In the genomic region with DNA sequence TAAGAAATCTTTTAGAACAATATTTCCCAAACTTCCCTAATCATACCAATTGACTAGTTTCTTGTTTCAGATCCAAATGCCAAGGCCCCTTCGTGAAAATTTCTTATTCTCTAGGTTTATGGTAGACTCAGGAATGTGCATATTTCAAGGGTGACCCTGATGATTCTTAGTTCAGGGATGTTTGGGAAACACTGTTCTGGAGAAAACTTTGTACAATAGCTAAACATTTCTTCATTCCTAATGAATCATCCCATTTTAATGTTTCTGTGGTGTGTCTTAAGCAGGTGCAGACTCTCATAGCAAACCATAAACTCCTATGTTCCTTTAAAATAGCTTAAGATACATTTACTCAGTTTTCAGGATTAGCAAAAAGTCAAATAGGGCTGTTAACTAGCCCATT, we compare ENCODE assay signal across 15 cellular contexts.
DNase-seq lines count a peak whose midpoint lies in the region; ATAC-seq, FAIRE-seq and TF ChIP-seq lines count a peak whose summit lies in the region.
"Had no signal": no experiment of that assay in that cellular context is flagged by ENCODE, and none has a peak within 500 bp of the region (broad histone marks: within the 10 kb centered on the region; RNA-seq: fewer than 3 reads in every experiment).

No MANE protein-coding gene starts in this region.

- no peaks in the 10 kb centered on the region for H3K9me3 Mint-ChIP-seq in activated CD8-positive, alpha-beta T cell treated with anti-CD3 and anti-CD28 coated beads, Interleukin-2, amount 10 ng/mL, durations not matched to agents 7 days and 5 days (ENCODE audit: insufficient read depth)
- H3K9me3 Mint-ChIP-seq: activated naive CD8-positive, alpha-beta T cell treated with anti-CD3 and anti-CD28 coated beads, Interleukin-2, amount 10 ng/mL, durations not matched to agents 7 days and 5 days; GM23338; stimulated activated memory B cell treated with anti-CD40 and anti-IgM and Interleukin-4, amounts not matched to agents 10 μg/mL and 1 μg/mL and 100 μg/mL, for 72 hours had no signal

- H3K4me2 ChIP-seq in A549, result peak overlapping the region; percentile 57
- H3K4me2 ChIP-seq: GM23338 had no signal

- no peaks in the 10 kb centered on the region for H3K27me3 ChIP-seq in gastroesophageal sphincter
- H3K27me3 ChIP-seq: uterus had no signal

- POLR2A ChIA-PET in A549 (lab: Yijun Ruan, JAX), result interaction anchor here (0.7 kb wide), 1 partner anchor 16 kb away, joined by 3 read pairs; no protein-coding TSS in a partner anchor
- POLR2A ChIA-PET in activated CD8-positive, alpha-beta T cell treated with anti-CD3 and anti-CD28 coated beads, Interleukin-2, amount 10 ng/mL, durations not matched to agents 7 days and 5 days (lab: Charles Lee), result no interaction called here

- no peak for TF ChIP-seq RAD21 in A549 (conservative IDR thresholded peaks at IDR 0.05 in 1 of 2, IDR thresholded peaks at IDR 0.05 in 1 of 2)

- H3K9me3 ChIP-seq in A549, result no peaks in the 10 kb centered on the region
- H3K9me3 ChIP-seq in gastroesophageal sphincter, result no peaks in the 10 kb centered on the region
- H3K9me3 ChIP-seq: uterus had no signal

- no peak overlapping the region for H3K4me3 Mint-ChIP-seq in activated CD8-positive, alpha-beta T cell treated with anti-CD3 and anti-CD28 coated beads, Interleukin-2, amount 10 ng/mL, durations not matched to agents 7 days and 5 days
- H3K4me3 Mint-ChIP-seq: activated naive CD8-positive, alpha-beta T cell treated with anti-CD3 and anti-CD28 coated beads, Interleukin-2, amount 10 ng/mL, durations not matched to agents 7 days and 5 days; GM23338; stimulated activated memory B cell treated with anti-CD40 and anti-IgM and Interleukin-4, amounts not matched to agents 10 μg/mL and 1 μg/mL and 100 μg/mL, for 72 hours had no signal

- no peak for TF ChIP-seq EP300 in A549 (IDR thresholded peaks at IDR 0.05)
- TF ChIP-seq EP300 in gastroesophageal sphincter (IDR thresholded peaks at IDR 0.05), result no peak

- peak in 1 of 2 experiments; percentile 18 for DNase-seq in A549 (ENCODE audit: low read depth in 1 of 2, low spot score in 1 of 2)
- DNase-seq in HS-27A (ENCODE audit: low read depth), result peak; percentile 82
- peak; percentile 77 for DNase-seq in astrocyte of the cerebellum (ENCODE audit: low read depth)
- DNase-seq in NCI-H82 treated with DMSO at 0.1 percent for 48 hours (lab: John Stamatoyannopoulos, UW; ENCODE audit: unreplicated experiment), result no peak
- no peak for DNase-seq in activated CD8-positive, alpha-beta T cell treated with anti-CD3 and anti-CD28 coated beads, Interleukin-2, amount 10 ng/mL, durations not matched to agents 7 days and 5 days
- no peak for DNase-seq in NCI-H510A (lab: John Stamatoyannopoulos, UW)
- DNase-seq in medulla oblongata (ENCODE audit: extremely low spot score), result no peak
- DNase-seq: activated naive CD8-positive, alpha-beta T cell treated with anti-CD3 and anti-CD28 coated beads, Interleukin-2, amount 10 ng/mL, durations not matched to agents 7 days and 5 days; NCI-H524; stimulated activated CD4-positive, alpha-beta T cell treated with anti-CD3 and anti-CD28 coated beads, Interleukin-4, amount 100 ng/mL, for 1 hour; uterus had no signal

- H3K4me3 ChIP-seq in A549, result no peak overlapping the region
- H3K4me3 ChIP-seq in astrocyte of the cerebellum (ENCODE audit: low read depth, low read length), result no peak overlapping the region
- H3K4me3 ChIP-seq in gastroesophageal sphincter, result no peak overlapping the region
- H3K4me3 ChIP-seq: GM23338, uterus had no signal

- H3K27ac Mint-ChIP-seq in activated CD8-positive, alpha-beta T cell treated with anti-CD3 and anti-CD28 coated beads, Interleukin-2, amount 10 ng/mL, durations not matched to agents 7 days and 5 days, result no peak overlapping the region
- H3K27ac Mint-ChIP-seq: activated naive CD8-positive, alpha-beta T cell treated with anti-CD3 and anti-CD28 coated beads, Interleukin-2, amount 10 ng/mL, durations not matched to agents 7 days and 5 days; GM23338; stimulated activated memory B cell treated with anti-CD40 and anti-IgM and Interleukin-4, amounts not matched to agents 10 μg/mL and 1 μg/mL and 100 μg/mL, for 72 hours had no signal

- peak; percentile 7 for FAIRE-seq in A549 (lab: Jason Lieb, UNC)
- FAIRE-seq: TTC549 had no signal

- peak overlapping the region; percentile 32 to 50; a peak in 4 of 6 replicates for H3K27ac ChIP-seq in A549
- H3K27ac ChIP-seq in gastroesophageal sphincter, result no peak overlapping the region
- H3K27ac ChIP-seq: uterus had no signal

- no peaks in the 10 kb centered on the region for H3K4me1 Mint-ChIP-seq in activated CD8-positive, alpha-beta T cell treated with anti-CD3 and anti-CD28 coated beads, Interleukin-2, amount 10 ng/mL, durations not matched to agents 7 days and 5 days (ENCODE audit: low read depth)
- H3K4me1 Mint-ChIP-seq: activated naive CD8-positive, alpha-beta T cell treated with anti-CD3 and anti-CD28 coated beads, Interleukin-2, amount 10 ng/mL, durations not matched to agents 7 days and 5 days; GM23338; stimulated activated memory B cell treated with anti-CD40 and anti-IgM and Interleukin-4, amounts not matched to agents 10 μg/mL and 1 μg/mL and 100 μg/mL, for 72 hours had no signal

- in situ Hi-C loops in astrocyte of the cerebellum (cut with HindIII; ENCODE audit: low sequenced_read_pairs), result no loop called here

- no peaks in the 10 kb centered on the region for H3K27me3 Mint-ChIP-seq in activated CD8-positive, alpha-beta T cell treated with anti-CD3 and anti-CD28 coated beads, Interleukin-2, amount 10 ng/mL, durations not matched to agents 7 days and 5 days (ENCODE audit: low read depth)
- H3K27me3 Mint-ChIP-seq: activated naive CD8-positive, alpha-beta T cell treated with anti-CD3 and anti-CD28 coated beads, Interleukin-2, amount 10 ng/mL, durations not matched to agents 7 days and 5 days; stimulated activated memory B cell treated with anti-CD40 and anti-IgM and Interleukin-4, amounts not matched to agents 10 μg/mL and 1 μg/mL and 100 μg/mL, for 72 hours had no signal

- 3% methylated on average over 1 of the region's 1 CpG for WGBS in A549 (ENCODE audit: missing lambda C conversion rate)
- 50 to 53% methylated on average over 1 of the region's 1 CpG for WGBS in gastroesophageal sphincter (ENCODE audit: low coverage in 1 of 2), 2 donors

- peak; percentile 76 to 81; a peak in 5 of 6 replicates for ATAC-seq in A549
- peak; percentile 63 for ATAC-seq in gastroesophageal sphincter
- ATAC-seq in activated CD8-positive, alpha-beta T cell treated with anti-CD3 and anti-CD28 coated beads, Interleukin-2, amount 10 ng/mL, durations not matched to agents 7 days and 5 days, result no peak
- ATAC-seq: GM23338; stimulated activated memory B cell treated with anti-CD40 and anti-IgM and Interleukin-4, amounts not matched to agents 10 μg/mL and 1 μg/mL and 100 μg/mL, for 72 hours had no signal

- no peaks in the 10 kb centered on the region for H3K36me3 Mint-ChIP-seq in activated CD8-positive, alpha-beta T cell treated with anti-CD3 and anti-CD28 coated beads, Interleukin-2, amount 10 ng/mL, durations not matched to agents 7 days and 5 days (ENCODE audit: low read depth)
- H3K36me3 Mint-ChIP-seq: activated naive CD8-positive, alpha-beta T cell treated with anti-CD3 and anti-CD28 coated beads, Interleukin-2, amount 10 ng/mL, durations not matched to agents 7 days and 5 days; stimulated activated memory B cell treated with anti-CD40 and anti-IgM and Interleukin-4, amounts not matched to agents 10 μg/mL and 1 μg/mL and 100 μg/mL, for 72 hours had no signal

- CTCF ChIA-PET in A549 (lab: Yijun Ruan, JAX), result interaction anchor here (1.3 kb wide), 1 partner anchor 81 kb away, joined by 4 read pairs; no protein-coding TSS in a partner anchor
- CTCF ChIA-PET in activated CD8-positive, alpha-beta T cell treated with anti-CD3 and anti-CD28 coated beads, Interleukin-2, amount 10 ng/mL, durations not matched to agents 7 days and 5 days (lab: Charles Lee), result no interaction called here

- TF ChIP-seq CTCF in A549 (IDR thresholded peaks at IDR 0.05) (no peak), astrocyte of the cerebellum (IDR thresholded peaks at IDR 0.05; ENCODE audit: low read depth, low read length, missing control alignments) (no peak), gastroesophageal sphincter (IDR thresholded peaks at IDR 0.05) (no peak)

- no peaks in the 10 kb centered on the region for H3K36me3 ChIP-seq in gastroesophageal sphincter
- H3K36me3 ChIP-seq: uterus had no signal

- TF ChIP-seq POLR2A in A549 (IDR thresholded peaks at IDR 0.05; ENCODE audit: low read length) (no peak), gastroesophageal sphincter (IDR thresholded peaks at IDR 0.05) (no peak)

- H3K4me1 ChIP-seq in A549 (peaks cover 33% of the 10 kb centered on the region), gastroesophageal sphincter (peaks cover 0 to 25% (median 0%) of the 10 kb centered on the region in 3 donors)
- H3K4me1 ChIP-seq: uterus had no signal

TF ChIP-seq in A549, 52 proteins besides CTCF, POLR2A, EP300 and RAD21 (continues in another document):
- TF ChIP-seq SREBF2 (IDR thresholded peaks at IDR 0.05), result no peak
- TF ChIP-seq, protein P1, sequence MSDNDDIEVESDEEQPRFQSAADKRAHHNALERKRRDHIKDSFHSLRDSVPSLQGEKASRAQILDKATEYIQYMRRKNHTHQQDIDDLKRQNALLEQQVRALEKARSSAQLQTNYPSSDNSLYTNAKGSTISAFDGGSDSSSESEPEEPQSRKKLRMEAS (IDR thresholded peaks at IDR 0.05), result no peak
- no peak for TF ChIP-seq NFE2L2 (conservative IDR thresholded peaks at IDR 0.05; ENCODE audit: low read length)
- TF ChIP-seq, protein P2, sequence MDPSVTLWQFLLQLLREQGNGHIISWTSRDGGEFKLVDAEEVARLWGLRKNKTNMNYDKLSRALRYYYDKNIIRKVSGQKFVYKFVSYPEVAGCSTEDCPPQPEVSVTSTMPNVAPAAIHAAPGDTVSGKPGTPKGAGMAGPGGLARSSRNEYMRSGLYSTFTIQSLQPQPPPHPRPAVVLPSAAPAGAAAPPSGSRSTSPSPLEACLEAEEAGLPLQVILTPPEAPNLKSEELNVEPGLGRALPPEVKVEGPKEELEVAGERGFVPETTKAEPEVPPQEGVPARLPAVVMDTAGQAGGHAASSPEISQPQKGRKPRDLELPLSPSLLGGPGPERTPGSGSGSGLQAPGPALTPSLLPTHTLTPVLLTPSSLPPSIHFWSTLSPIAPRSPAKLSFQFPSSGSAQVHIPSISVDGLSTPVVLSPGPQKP (IDR thresholded peaks at IDR 0.05; ENCODE audit: low read depth, low read length), result no peak
- no peak for TF ChIP-seq MAZ (IDR thresholded peaks at IDR 0.05; ENCODE audit: borderline replicate concordance, low read depth, low read length)
- no peak for TF ChIP-seq CBX2 (IDR thresholded peaks at IDR 0.05; ENCODE audit: borderline replicate concordance, low read depth)
- peak; percentile 34; the same call in 1 of the 2 replicates for TF ChIP-seq JUNB (IDR thresholded peaks at IDR 0.05)
- no peak for TF ChIP-seq FOSB (CRISPR knock-in tag; IDR thresholded peaks at IDR 0.05)
- peak in 1 of 2 experiments; percentile 29; a peak in 1 of 4 replicates for TF ChIP-seq CEBPB (IDR thresholded peaks at IDR 0.05)

Comparison
In these comparisons a context has a peak if more than half of its experiments do, and no peak if none do; other contexts are left out.
1. DNase-seq: peak in HS-27A (single experiment) and astrocyte of the cerebellum (single experiment); none in NCI-H82 treated with DMSO at 0.1 percent for 48 hours (single experiment), activated CD8-positive, alpha-beta T cell treated with anti-CD3 and anti-CD28 coated beads, Interleukin-2, amount 10 ng/mL, durations not matched to agents 7 days and 5 days (single experiment), NCI-H510A (single experiment) and medulla oblongata (single experiment).
2. H3K27ac ChIP-seq: peak in A549 (2 of 2); none in gastroesophageal sphincter (0 of 4).